In genomic region chr10:95441547-95441923, GRCh38 we compare ENCODE assay signal across 11 cellular contexts.
DNase-seq lines count a peak whose midpoint lies in the region; ATAC-seq and TF ChIP-seq lines count a peak whose summit lies in the region.
"Had no signal": no experiment of that assay in that cellular context is flagged by ENCODE, and none has a peak within 500 bp of the region (broad histone marks: within the 10 kb centered on the region; RNA-seq: fewer than 3 reads in every experiment).

No MANE protein-coding gene starts in this region.

- H3K27ac ChIP-seq in sigmoid colon = peak overlapping the region; percentile 84 to 98 (median 90)
- H3K27ac ChIP-seq in breast epithelium = no peak overlapping the region

- H3K4me3 ChIP-seq in sigmoid colon (no peak overlapping the region), breast epithelium (no peak overlapping the region)
- H3K4me3 ChIP-seq: MG63, mucosa of descending colon had no signal

- TF ChIP-seq CTCF in sigmoid colon (IDR thresholded peaks at IDR 0.05) = no peak
- TF ChIP-seq CTCF in breast epithelium (IDR thresholded peaks at IDR 0.05) = no peak

- TF ChIP-seq POLR2A in sigmoid colon (IDR thresholded peaks at IDR 0.05) (no peak), breast epithelium (IDR thresholded peaks at IDR 0.05) (no peak)

- peak; percentile 15 for ATAC-seq in GM19023 (IDR thresholded peaks at IDR 0.05; ENCODE audit: unreplicated experiment)
- peak; percentile 25 for ATAC-seq in GM21717 (IDR thresholded peaks at IDR 0.05; ENCODE audit: unreplicated experiment)
- ATAC-seq in HG03432 (IDR thresholded peaks at IDR 0.05; ENCODE audit: unreplicated experiment) = peak; percentile 33
- ATAC-seq: CD8-positive, alpha-beta T cell; mucosa of descending colon had no signal

- 87 to 91% methylated on average over 2 of the region's 2 CpGs for WGBS in sigmoid colon, 2 donors

- no peaks in the 10 kb centered on the region for H3K9me3 ChIP-seq in sigmoid colon
- no peaks in the 10 kb centered on the region for H3K9me3 ChIP-seq in breast epithelium
- H3K9me3 ChIP-seq: MG63, mucosa of descending colon had no signal

- no peak for TF ChIP-seq EP300 in sigmoid colon (IDR thresholded peaks at IDR 0.05)

- intact Hi-C loops in sigmoid colon (cut with DNase I) = no loop called here
- intact Hi-C loops in breast epithelium (cut with DNase I; ENCODE audit: low total_unique reads) = no loop called here

- no peaks in the 10 kb centered on the region for H3K27me3 ChIP-seq in sigmoid colon
- H3K27me3 ChIP-seq in breast epithelium = no peaks in the 10 kb centered on the region

- H3K36me3 ChIP-seq in sigmoid colon (peaks cover 0 to 37% (median 12%) of the 10 kb centered on the region in 4 donors), breast epithelium (no peaks in the 10 kb centered on the region)
- H3K36me3 ChIP-seq: MG63 had no signal

- H3K4me1 ChIP-seq in sigmoid colon (peaks cover 0 to 100% (median 99%) of the 10 kb centered on the region in 4 donors), breast epithelium (peaks cover 9 to 17% of the 10 kb centered on the region in 2 donors)

- DNase-seq in sigmoid colon (no peak), globus pallidus (ENCODE audit: low spot score) (no peak), breast epithelium (ENCODE audit: low spot score in 2 of 2) (no peak)
- no peak for DNase-seq in stimulated activated CD4-positive, alpha-beta T cell treated with anti-CD3 and anti-CD28 coated beads, Interleukin-4, amount 100 ng/mL, for 4 hours
- DNase-seq: CD8-positive, alpha-beta T cell; MG63; mucosa of descending colon; T-helper 9 cell had no signal

Comparison
In these comparisons a context has a peak if more than half of its experiments do, and no peak if none do; other contexts are left out.
1. H3K27ac ChIP-seq: peak in sigmoid colon (4 of 4); none in breast epithelium (0 of 2).
2. Peak in every context shown above with its lines, with median percentiles within 50 percentile points of each other: ATAC-seq.